In genomic region chr16:84672276-84673202, GRCh38 we compare ENCODE assay signal across 8 cellular contexts. TPM values are rescaled to one million over a fixed set of nuclear protein-coding genes. Genes with fewer than 3 reads are reported as not detected.
DNase-seq lines count a peak whose midpoint lies in the region; ATAC-seq and TF ChIP-seq lines count a peak whose summit lies in the region.

No MANE protein-coding gene starts in this region.

- H3K4me3 ChIP-seq in Jurkat, Clone E6-1 (ENCODE audit: low read length) = no peak overlapping the region
- H3K4me3 ChIP-seq in SU-DHL-6 (ENCODE audit: insufficient read depth, low read length, poor library complexity, severe bottlenecking) (no peak overlapping the region), cardiac muscle cell (no peak overlapping the region), prostate gland (no peak overlapping the region)

- intact Hi-C loops in prostate gland (cut with DNase I) = loop anchor here (5.0 kb wide), 1 partner anchor 55 kb away; no protein-coding TSS in a partner anchor

- TF ChIP-seq CTCF in SU-DHL-6 (IDR thresholded peaks at IDR 0.05; ENCODE audit: insufficient read depth, low read length, poor library complexity, severe bottlenecking) (peak; percentile 84), cardiac muscle cell (IDR thresholded peaks at IDR 0.05; ENCODE audit: low read depth, low read length) (peak; percentile 94), prostate gland (IDR thresholded peaks at IDR 0.05) (peak; percentile 79 to 95 (median 87))

- H3K27ac Mint-ChIP-seq in activated naive CD4-positive, alpha-beta T cell treated with anti-CD3 and anti-CD28 coated beads, Interleukin-2, amount 50 U/mL, for 72 hours = no peak overlapping the region

- no peaks in the 10 kb centered on the region for H3K36me3 Mint-ChIP-seq in activated naive CD4-positive, alpha-beta T cell treated with anti-CD3 and anti-CD28 coated beads, Interleukin-2, amount 50 U/mL, for 72 hours

- no peaks in the 10 kb centered on the region for H3K27me3 ChIP-seq in SU-DHL-6 (ENCODE audit: low read length)
- H3K27me3 ChIP-seq in cardiac muscle cell = no peaks in the 10 kb centered on the region
- no peaks in the 10 kb centered on the region for H3K27me3 ChIP-seq in prostate gland (replicated peaks; ENCODE audit: insufficient read depth)

- H4K20me1 ChIP-seq in SU-DHL-6 (ENCODE audit: low read depth, low read length) = no peaks in the 10 kb centered on the region

- H3K79me2 ChIP-seq in SU-DHL-6 (ENCODE audit: insufficient read depth, low read length) = no peaks in the 10 kb centered on the region

- no peaks in the 10 kb centered on the region for H3K9me3 Mint-ChIP-seq in activated naive CD4-positive, alpha-beta T cell treated with anti-CD3 and anti-CD28 coated beads, Interleukin-2, amount 50 U/mL, for 72 hours

- ATAC-seq in activated naive CD4-positive, alpha-beta T cell treated with anti-CD3 and anti-CD28 coated beads, Interleukin-2, amount 50 U/mL, for 72 hours = peak; percentile 86 to 92
- ATAC-seq in HG02588 (IDR thresholded peaks at IDR 0.05; ENCODE audit: unreplicated experiment) = no peak

- 55% methylated on average over 26 of the region's 26 CpGs for WGBS in prostate gland

- peaks cover 3% of the 10 kb centered on the region for H3K4me1 ChIP-seq in cardiac muscle cell (ENCODE audit: low read depth)
- H3K4me1 ChIP-seq in prostate gland (replicated peaks) = no peaks in the 10 kb centered on the region

- H3K27ac ChIP-seq in SU-DHL-6 (ENCODE audit: low read depth, low read length) = no peak overlapping the region
- H3K27ac ChIP-seq in cardiac muscle cell = no peak overlapping the region
- H3K27ac ChIP-seq in prostate gland = no peak overlapping the region

- DNase-seq in DMS153 treated with DMSO at 0.1 percent for 48 hours (lab: John Stamatoyannopoulos, UW; ENCODE audit: unreplicated experiment) (peak; percentile 36), DMS153 (lab: John Stamatoyannopoulos, UW) (no peak), cardiac muscle cell (ENCODE audit: low read depth in 1 of 2, low spot score in 1 of 2) (peak; percentile 74 to 80), prostate gland (ENCODE audit: low spot score) (peak; percentile 77)
- peak; percentile 50 for DNase-seq in Jurkat, Clone E6-1 (ENCODE audit: low read depth, low spot score)
- DNase-seq in activated naive CD4-positive, alpha-beta T cell treated with anti-CD3 and anti-CD28 coated beads, Interleukin-2, amount 50 U/mL, for 72 hours (ENCODE audit: low spot score in 2 of 2) = peak; percentile 70 to 89

- H3K9ac ChIP-seq in SU-DHL-6 (ENCODE audit: low read length) = no peak overlapping the region

- peak; percentile 13 for TF ChIP-seq POLR2A in prostate gland (IDR thresholded peaks at IDR 0.05)

- H3F3A ChIP-seq in SU-DHL-6 (ENCODE audit: insufficient read depth) = no peaks in the 10 kb centered on the region

- H3K9me2 ChIP-seq in SU-DHL-6 (replicated peaks; ENCODE audit: insufficient read depth, low read length) = no peaks in the 10 kb centered on the region

- H3K4me2 ChIP-seq in SU-DHL-6 (ENCODE audit: low read depth, low read length, poor library complexity, severe bottlenecking) = no peak overlapping the region

- H3K9me3 ChIP-seq in SU-DHL-6 (ENCODE audit: insufficient read depth, low read length) (no peaks in the 10 kb centered on the region), cardiac muscle cell (ENCODE audit: low read depth) (no peaks in the 10 kb centered on the region), prostate gland (no peaks in the 10 kb centered on the region)

- H2AFZ ChIP-seq in SU-DHL-6 (ENCODE audit: low read depth, low read length, severe bottlenecking) = no peak overlapping the region

- H3K36me3 ChIP-seq in SU-DHL-6 (ENCODE audit: low read length) (no peaks in the 10 kb centered on the region), cardiac muscle cell (no peaks in the 10 kb centered on the region), prostate gland (no peaks in the 10 kb centered on the region)

RNA-seq across cellular contexts. Expression of gene KLHL36, which starts 24.2 kb away (rescaled TPM):
- polyA plus RNA-seq in Jurkat, Clone E6-1 (2012; ENCODE audit: insufficient read depth, insufficient read length) = 11.5 TPM
- 10 to 100 TPM; 50.5 to 60.5 TPM for total RNA-seq in activated naive CD4-positive, alpha-beta T cell treated with anti-CD3 and anti-CD28 coated beads, Interleukin-2, amount 50 U/mL, for 72 hours
- total RNA-seq in cardiac muscle cell (31.7 and 53.9 TPM in 2 replicates), prostate gland (100 to 1,000 TPM in 1 of 2 donors, 10 to 100 TPM in 1; 57.1 to 106 TPM)
- polyA plus RNA-seq in cardiac muscle cell = 14.5 and 19.2 TPM in 2 replicates

RNA-seq across cellular contexts. Expression of gene USP10, which starts 27.3 kb away (rescaled TPM):
- 102 TPM for polyA plus RNA-seq in Jurkat, Clone E6-1 (2012; ENCODE audit: insufficient read depth, insufficient read length)
- 100 to 1,000 TPM in 1 of 2 donors, 10 to 100 TPM in 1; 82.7 to 129 TPM for total RNA-seq in activated naive CD4-positive, alpha-beta T cell treated with anti-CD3 and anti-CD28 coated beads, Interleukin-2, amount 50 U/mL, for 72 hours
- total RNA-seq in cardiac muscle cell (77.4 and 91.9 TPM in 2 replicates), prostate gland (10 to 100 TPM; 57.4 to 95.7 TPM)
- polyA plus RNA-seq in cardiac muscle cell = 100.0 and 139 TPM in 2 replicates

RNA-seq across cellular contexts. Expression of gene COTL1, which starts 54.7 kb away (rescaled TPM):
- 349 TPM for polyA plus RNA-seq in Jurkat, Clone E6-1 (2012; ENCODE audit: insufficient read depth, insufficient read length)
- 100 to 1,000 TPM; 277 to 583 TPM for total RNA-seq in activated naive CD4-positive, alpha-beta T cell treated with anti-CD3 and anti-CD28 coated beads, Interleukin-2, amount 50 U/mL, for 72 hours
- total RNA-seq in cardiac muscle cell (32.3 and 37.2 TPM in 2 replicates), prostate gland (100 to 1,000 TPM in 1 of 2 donors, 10 to 100 TPM in 1; 46.8 to 110 TPM)
- 70.2 and 83.5 TPM in 2 replicates for polyA plus RNA-seq in cardiac muscle cell
